7 cellular contexts compared by ENCODE assay signal in the genomic region with DNA sequence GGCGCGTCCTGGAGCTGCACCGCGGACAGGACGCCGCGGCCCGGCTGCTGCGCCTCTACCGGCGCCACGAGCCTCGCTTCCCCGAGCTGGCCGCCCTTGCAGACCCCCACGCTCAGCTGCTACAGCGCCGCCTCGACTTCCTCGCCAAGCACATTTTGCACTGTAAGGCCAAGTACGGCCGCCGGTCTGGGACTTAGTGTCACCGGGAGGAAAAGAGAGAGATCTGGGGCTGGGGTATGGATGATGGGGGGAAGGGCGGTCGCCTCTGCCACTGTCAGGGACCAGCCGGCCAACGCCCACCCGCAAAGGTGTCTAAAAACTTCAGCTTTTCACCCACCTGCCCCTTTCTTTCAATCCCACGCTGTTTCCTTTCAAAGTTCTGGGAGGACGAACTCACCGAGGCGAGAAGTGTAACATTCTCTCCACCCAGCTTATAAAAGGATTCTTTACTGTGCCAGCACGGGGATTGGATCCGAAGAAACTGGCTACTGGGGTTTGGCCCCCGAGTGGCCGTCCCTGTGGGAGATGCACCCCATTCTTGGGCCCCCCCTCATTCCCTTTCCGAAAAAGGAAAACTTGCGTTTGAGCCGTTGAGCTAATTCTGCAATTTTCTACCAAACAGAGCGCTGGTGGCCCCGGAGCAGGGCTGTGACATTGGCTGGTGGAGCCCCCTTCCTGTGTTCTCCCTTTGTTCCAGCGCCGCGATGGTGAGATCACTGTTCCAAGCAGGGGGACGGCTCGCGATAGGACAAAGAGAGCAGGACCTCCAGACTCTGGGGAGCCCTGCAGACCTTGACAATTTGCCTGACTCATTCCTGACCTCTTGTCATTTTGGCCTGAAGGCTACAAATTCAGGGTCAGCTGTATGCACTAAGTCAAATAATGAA. TPM values are rescaled to one million over a fixed set of nuclear protein-coding genes. Genes with fewer than 3 reads are reported as not detected.
A peak's percentile ranks its signal among the peaks of the same experiment; 100 is the strongest.
DNase-seq lines count a peak whose midpoint lies in the region; TF ChIP-seq lines count a peak whose summit lies in the region.

No MANE protein-coding gene starts in this region.

- no peak overlapping the region for H2BK15ac ChIP-seq in mesendoderm (replicated peaks; ENCODE audit: low read depth)

- no peak overlapping the region for H3K23ac ChIP-seq in mesendoderm (ENCODE audit: low read length)

- no peak for TF ChIP-seq POLR2A in uterus (IDR thresholded peaks at IDR 0.05)

- peak overlapping the region; percentile 46 for H3K4me3 ChIP-seq in effector memory CD4-positive, alpha-beta T cell (ENCODE audit: insufficient read depth, low read depth, low read length, poor library complexity, severe bottlenecking)
- H3K4me3 ChIP-seq in mesendoderm (ENCODE audit: low read length) (peak overlapping the region; percentile 45), uterus (peak overlapping the region; percentile 38 to 56)

- H3K18ac ChIP-seq in mesendoderm (ENCODE audit: low read length), result peak overlapping the region; percentile 24

- H4K8ac ChIP-seq in mesendoderm (ENCODE audit: low read depth, low read length), result no peak overlapping the region

- H4K5ac ChIP-seq in mesendoderm (ENCODE audit: low read length), result no peak overlapping the region

- H3K79me2 ChIP-seq in mesendoderm (ENCODE audit: control insufficient read depth, insufficient read depth, low read length), result peaks cover 7% of the 10 kb centered on the region

- no peak overlapping the region for H2BK120ac ChIP-seq in mesendoderm (ENCODE audit: low read depth, low read length)

- no peak overlapping the region for H2BK5ac ChIP-seq in mesendoderm (ENCODE audit: low read length)

- no peak overlapping the region for H2AK5ac ChIP-seq in mesendoderm (ENCODE audit: low read length)

- POLR2A ChIA-PET in HEK293T (lab: Yijun Ruan, JAX), result interaction anchor here (1.0 to 3.2 kb wide), 11 partner anchors 9 to 639 kb away, joined by 3 to 21 read pairs (median 5); a partner anchor contains a TSS

- CTCF ChIA-PET in HEK293T (lab: Yijun Ruan, JAX), result interaction anchor here (1.7 kb wide), 1 partner anchor 202 kb away, joined by 9 read pairs; no protein-coding TSS in a partner anchor

- H3K56ac ChIP-seq in mesendoderm (ENCODE audit: low read length), result peak overlapping the region; percentile 86

- no peaks in the 10 kb centered on the region for H3K79me1 ChIP-seq in mesendoderm (ENCODE audit: low read length)

- intact Hi-C loops in uterus (cut with DNase I; ENCODE audit: low total_unique reads), result loop anchor here (5.0 kb wide), 2 partner anchors 507 to 637 kb away; no protein-coding TSS in a partner anchor

- peaks cover 25% of the 10 kb centered on the region for H3K27me3 ChIP-seq in effector memory CD4-positive, alpha-beta T cell (replicated peaks; ENCODE audit: control insufficient read depth, insufficient read depth, low read length, poor library complexity, severe bottlenecking)
- H3K27me3 ChIP-seq in mesendoderm (ENCODE audit: insufficient read depth, low read length, poor library complexity) (no peaks in the 10 kb centered on the region), uterus (no peaks in the 10 kb centered on the region)

- no peak overlapping the region for H3K4ac ChIP-seq in mesendoderm (ENCODE audit: low read depth, low read length)

- no peak overlapping the region for H3K27ac ChIP-seq in effector memory CD4-positive, alpha-beta T cell (ENCODE audit: insufficient read depth, low read length, poor library complexity, severe bottlenecking)
- H3K27ac ChIP-seq in mesendoderm (ENCODE audit: low read depth, low read length) (peak overlapping the region; percentile 33), uterus (no peak overlapping the region)

- H3K9me3 ChIP-seq in effector memory CD4-positive, alpha-beta T cell (ENCODE audit: control insufficient read depth, low read length), result no peaks in the 10 kb centered on the region
- H3K9me3 ChIP-seq in uterus, result no peaks in the 10 kb centered on the region

- peak overlapping the region; percentile 43 for H3K9ac ChIP-seq in mesendoderm (ENCODE audit: low read length)

- DNase-seq in GM10266 (ENCODE audit: extremely low spot score), result no peak
- DNase-seq in HEK293T (ENCODE audit: extremely low spot score), result peak; percentile 36
- peak; percentile 74 for DNase-seq in RKO (ENCODE audit: low spot score)
- DNase-seq in effector memory CD4-positive, alpha-beta T cell, result no peak
- DNase-seq in mesendoderm, result peak; percentile 97
- no peak for DNase-seq in uterus
- no peak for DNase-seq in AG20443 (ENCODE audit: low spot score)

- H3K36me3 ChIP-seq in effector memory CD4-positive, alpha-beta T cell (ENCODE audit: control insufficient read depth, insufficient read depth, low read length), result no peaks in the 10 kb centered on the region
- H3K36me3 ChIP-seq in mesendoderm (ENCODE audit: control insufficient read depth, insufficient read depth, low read length), result no peaks in the 10 kb centered on the region
- no peaks in the 10 kb centered on the region for H3K36me3 ChIP-seq in uterus

- WGBS in mesendoderm (ENCODE audit: extremely low coverage, insufficient coverage, low lambda C conversion rate), result no CpG with 5 or more reads among the region's 48 CpGs

- peaks cover 18% of the 10 kb centered on the region for H3K4me1 ChIP-seq in effector memory CD4-positive, alpha-beta T cell (ENCODE audit: control insufficient read depth, insufficient read depth, low read length, poor library complexity, severe bottlenecking)
- H3K4me1 ChIP-seq in mesendoderm (ENCODE audit: control insufficient read depth, low read depth, low read length) (peaks cover 6% of the 10 kb centered on the region), uterus (no peaks in the 10 kb centered on the region)

- peak overlapping the region; percentile 79 for H3K4me2 ChIP-seq in mesendoderm (ENCODE audit: low read length)

- peak; percentile 2 for TF ChIP-seq CTCF in GM10266 (IDR thresholded peaks at IDR 0.05; ENCODE audit: control insufficient read depth, insufficient read depth, low read depth, missing control alignments)
- no peak for TF ChIP-seq CTCF in uterus (IDR thresholded peaks at IDR 0.05)

TF ChIP-seq in HEK293T, 16 proteins besides CTCF, POLR2A, EP300 and RAD21:
- TF ChIP-seq CTBP1 (IDR thresholded peaks at IDR 0.05; ENCODE audit: borderline replicate concordance) (no peak), ELF4 (IDR thresholded peaks at IDR 0.05) (no peak), FOXM1 (IDR thresholded peaks at IDR 0.05; ENCODE audit: borderline replicate concordance) (no peak), ARNT (IDR thresholded peaks at IDR 0.05) (no peak), LEF1 (IDR thresholded peaks at IDR 0.05; ENCODE audit: borderline replicate concordance) (no peak), NFRKB (IDR thresholded peaks at IDR 0.05) (no peak), ZNF384 (IDR thresholded peaks at IDR 0.05) (no peak), TARDBP (IDR thresholded peaks at IDR 0.05) (no peak), SUZ12 (IDR thresholded peaks at IDR 0.05) (no peak), HDGF (IDR thresholded peaks at IDR 0.05; ENCODE audit: borderline replicate concordance) (no peak), SP1 (IDR thresholded peaks at IDR 0.05) (no peak), BHLHE40 (IDR thresholded peaks at IDR 0.05; ENCODE audit: borderline replicate concordance) (no peak), L3MBTL2 (conservative IDR thresholded peaks at IDR 0.05) (no peak), FOXA1 (IDR thresholded peaks at IDR 0.05) (no peak), FOXK2 (IDR thresholded peaks at IDR 0.05) (no peak)
- TF ChIP-seq, protein P1, sequence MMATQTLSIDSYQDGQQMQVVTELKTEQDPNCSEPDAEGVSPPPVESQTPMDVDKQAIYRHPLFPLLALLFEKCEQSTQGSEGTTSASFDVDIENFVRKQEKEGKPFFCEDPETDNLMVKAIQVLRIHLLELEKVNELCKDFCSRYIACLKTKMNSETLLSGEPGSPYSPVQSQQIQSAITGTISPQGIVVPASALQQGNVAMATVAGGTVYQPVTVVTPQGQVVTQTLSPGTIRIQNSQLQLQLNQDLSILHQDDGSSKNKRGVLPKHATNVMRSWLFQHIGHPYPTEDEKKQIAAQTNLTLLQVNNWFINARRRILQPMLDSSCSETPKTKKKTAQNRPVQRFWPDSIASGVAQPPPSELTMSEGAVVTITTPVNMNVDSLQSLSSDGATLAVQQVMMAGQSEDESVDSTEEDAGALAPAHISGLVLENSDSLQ (IDR thresholded peaks at IDR 0.05), result no peak

RNA-seq across cellular contexts. Expression of a gene that starts 1.7 kb away (rescaled TPM):
- polyA plus RNA-seq in mesendoderm (2013, experiment 1 of 2), result 14.1 TPM
- polyA plus RNA-seq in mesendoderm (2013, experiment 2 of 2), result 15.9 TPM
- 10 to 100 TPM in 1 of 4 donors, 1 to 10 TPM in 3; 2.1 to 48.5 (median 5.6) TPM for total RNA-seq in uterus

RNA-seq across cellular contexts. Expression of a gene that starts 42.6 kb away (rescaled TPM):
- polyA plus RNA-seq in mesendoderm (2013, experiment 1 of 2), result 20.4 TPM
- 22.0 TPM for polyA plus RNA-seq in mesendoderm (2013, experiment 2 of 2)
- total RNA-seq in uterus, result 10 to 100 TPM; 16.1 to 65.3 (median 40.4) TPM

Comparison
In these comparisons a context has a peak if more than half of its experiments do, and no peak if none do; other contexts are left out.
1. DNase-seq: peak in HEK293T (single experiment), RKO (single experiment) and mesendoderm (single experiment); none in GM10266 (single experiment), effector memory CD4-positive, alpha-beta T cell (0 of 3), uterus (0 of 2) and AG20443 (single experiment).
2. Peak in every context shown above with its lines, with median percentiles within 50 percentile points of each other: H3K4me3 ChIP-seq.